ENCODE assay signal across 15 cellular contexts in the genomic region with DNA sequence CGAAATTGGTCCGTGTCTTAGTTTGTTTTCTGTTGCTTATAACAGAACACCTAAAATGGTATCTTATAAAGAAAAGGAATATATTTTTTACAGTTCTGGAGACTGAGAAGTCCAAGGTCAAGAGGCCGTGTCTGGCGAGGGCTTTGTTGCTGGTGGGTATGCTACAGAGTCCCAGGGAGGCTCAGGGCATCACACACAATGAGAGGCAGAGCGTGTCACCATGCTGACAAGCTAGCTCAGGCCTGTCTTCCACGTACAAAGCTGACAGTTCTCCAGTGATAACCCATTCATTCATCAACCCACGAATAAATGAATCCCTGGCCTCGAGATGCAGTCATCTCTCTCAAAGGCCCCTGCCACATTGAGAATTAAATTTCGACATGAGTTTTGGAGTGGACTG. TPM values are rescaled to one million over a fixed set of nuclear protein-coding genes. Genes with fewer than 3 reads are reported as not detected.
A peak's percentile ranks its signal among the peaks of the same experiment; 100 is the strongest.
DNase-seq lines count a peak whose midpoint lies in the region; ATAC-seq, FAIRE-seq and TF ChIP-seq lines count a peak whose summit lies in the region.
"Had no signal": no experiment of that assay in that cellular context is flagged by ENCODE, and none has a peak within 500 bp of the region (broad histone marks: within the 10 kb centered on the region; RNA-seq: fewer than 3 reads in every experiment).

No MANE protein-coding gene starts in this region.

- DNase-seq in A549 (ENCODE audit: low read depth in 1 of 2, low spot score in 1 of 2): no peak
- DNase-seq in PC-9: no peak
- no peak for DNase-seq in left ventricle myocardium inferior
- DNase-seq in amygdala (lab: John Stamatoyannopoulos, UW): no peak
- DNase-seq in ovary: no peak
- DNase-seq: cerebellar nuclear complex, DMS79 treated with DMSO at 0.1 percent for 48 hours, immature natural killer cell, SHP77 treated with DMSO at 0.1 percent for 48 hours had no signal

- WGBS in A549 (ENCODE audit: missing lambda C conversion rate): 66% methylated on average over 9 of the region's 9 CpGs
- 85 to 90% (median 90%) methylated on average over 9 of the region's 9 CpGs for WGBS in ovary, 3 donors

- 0 out of 2 replicates have a peak, but pooled peaks cover 17% of the 10 kb centered on the region for H3F3A ChIP-seq in PC-9 (ENCODE audit: insufficient read depth, low read depth)

- TF ChIP-seq CTCF in A549 (IDR thresholded peaks at IDR 0.05): no peak
- no peak for TF ChIP-seq CTCF in PC-9 (conservative IDR thresholded peaks at IDR 0.05)
- no peak for TF ChIP-seq CTCF in left ventricle myocardium inferior (IDR thresholded peaks at IDR 0.05; ENCODE audit: borderline replicate concordance)
- TF ChIP-seq CTCF in ovary (IDR thresholded peaks at IDR 0.05): no peak

- H3K9me2 ChIP-seq in PC-9 (ENCODE audit: insufficient read depth): no peaks in the 10 kb centered on the region

- CTCF ChIA-PET in A549 (lab: Yijun Ruan, JAX): no interaction called here
- CTCF ChIA-PET in PC-9 (lab: Charles Lee): interaction anchor here (0.5 kb wide), 1 partner anchor 1247 kb away, joined by 4 read pairs; no protein-coding TSS in a partner anchor

- H3K27me3 ChIP-seq in PC-9 (ENCODE audit: insufficient read depth, low read depth) (no peaks in the 10 kb centered on the region), iPS-18a (ENCODE audit: control insufficient read depth, insufficient read depth, low read length) (no peaks in the 10 kb centered on the region), left ventricle myocardium inferior (ENCODE audit: low read depth) (no peaks in the 10 kb centered on the region), ovary (no peaks in the 10 kb centered on the region)
- H3K27me3 ChIP-seq: BLaER1 treated with 17β-estradiol and CSF1 and Interleukin-3, amounts not matched to agents 10 nM and 100 nM had no signal

- H3K27ac ChIP-seq in A549: peak overlapping the region; percentile 64 to 87
- peak overlapping the region; percentile 46 for H3K27ac ChIP-seq in PC-9
- H3K27ac ChIP-seq in iPS-18a (ENCODE audit: low read length): peak overlapping the region; percentile 37
- no peak overlapping the region for H3K27ac ChIP-seq in left ventricle myocardium inferior (replicated peaks)
- H3K27ac ChIP-seq in ovary: no peak overlapping the region
- H3K27ac ChIP-seq: BLaER1 treated with 17β-estradiol and CSF1 and Interleukin-3, amounts not matched to agents 10 nM and 100 nM had no signal

- H3K4me1 ChIP-seq in A549 (peaks cover 19% of the 10 kb centered on the region), PC-9 (replicated peaks; ENCODE audit: insufficient read depth) (peaks cover 15% of the 10 kb centered on the region), iPS-18a (ENCODE audit: control insufficient read depth, low read depth, low read length) (peaks cover 9% of the 10 kb centered on the region), left ventricle myocardium inferior (no peaks in the 10 kb centered on the region), ovary (ENCODE audit: insufficient read depth) (no peaks in the 10 kb centered on the region)
- H3K4me1 ChIP-seq: BLaER1 treated with 17β-estradiol and CSF1 and Interleukin-3, amounts not matched to agents 10 nM and 100 nM had no signal

- H3K9me3 ChIP-seq in A549: no peaks in the 10 kb centered on the region
- no peaks in the 10 kb centered on the region for H3K9me3 ChIP-seq in PC-9 (ENCODE audit: insufficient read depth, low read depth)
- no peaks in the 10 kb centered on the region for H3K9me3 ChIP-seq in iPS-18a (ENCODE audit: control insufficient read depth, low read depth, low read length)
- H3K9me3 ChIP-seq in left ventricle myocardium inferior (replicated peaks): no peaks in the 10 kb centered on the region
- H3K9me3 ChIP-seq in ovary: no peaks in the 10 kb centered on the region
- H3K9me3 ChIP-seq: thoracic aorta had no signal

- ATAC-seq in A549: peak; percentile 36 to 39; a peak in 3 of 6 replicates
- ATAC-seq in GM18517 (IDR thresholded peaks at IDR 0.05; ENCODE audit: unreplicated experiment): peak; percentile 13
- ATAC-seq in GM19395 (IDR thresholded peaks at IDR 0.05; ENCODE audit: unreplicated experiment): no peak

- H3K4me3 ChIP-seq in A549 (no peak overlapping the region), PC-9 (no peak overlapping the region), iPS-18a (ENCODE audit: low read length) (no peak overlapping the region), left ventricle myocardium inferior (no peak overlapping the region), ovary (no peak overlapping the region)
- H3K4me3 ChIP-seq: BLaER1 treated with 17β-estradiol and CSF1 and Interleukin-3, amounts not matched to agents 10 nM and 100 nM; thoracic aorta had no signal

- no peak overlapping the region for H2AFZ ChIP-seq in PC-9

- H3K36me3 ChIP-seq in PC-9 (ENCODE audit: low read depth) (no peaks in the 10 kb centered on the region), iPS-18a (ENCODE audit: control insufficient read depth, low read depth, low read length) (peaks cover 6% of the 10 kb centered on the region), left ventricle myocardium inferior (peaks cover 16% of the 10 kb centered on the region), ovary (no peaks in the 10 kb centered on the region)
- H3K36me3 ChIP-seq: thoracic aorta had no signal

- FAIRE-seq in A549 (lab: Jason Lieb, UNC): no peak
- FAIRE-seq: endometrium had no signal

- BruUV-seq in PC-9 (replicated peaks; lab: Mats Ljungman, UMichigan): TSS peak; percentile 67

- no peak overlapping the region for H3K9ac ChIP-seq in iPS-18a (ENCODE audit: low read length)
- H3K9ac ChIP-seq: BLaER1 treated with 17β-estradiol and CSF1 and Interleukin-3, amounts not matched to agents 10 nM and 100 nM had no signal

- POLR2A ChIA-PET in A549 (lab: Yijun Ruan, JAX) (interaction anchor here (0.6 to 1.0 kb wide), 2 partner anchors 15 to 57 kb away, joined by 3 to 4 read pairs; partner anchors contain the start of gene AEBP2), PC-9 (lab: Charles Lee; ENCODE audit: unreplicated experiment) (interaction anchor here (0.7 kb wide), 1 partner anchor 15 kb away, joined by 4 read pairs; no protein-coding TSS in a partner anchor)

- no peak for TF ChIP-seq POLR2A in A549 (IDR thresholded peaks at IDR 0.05; ENCODE audit: low read length)
- TF ChIP-seq POLR2A in ovary (IDR thresholded peaks at IDR 0.05): no peak

- H4K20me1 ChIP-seq in PC-9 (ENCODE audit: insufficient read depth): no peaks in the 10 kb centered on the region; the same call in 1 of the 2 replicates
- H4K20me1 ChIP-seq: BLaER1 treated with 17β-estradiol and CSF1 and Interleukin-3, amounts not matched to agents 10 nM and 100 nM had no signal

- TF ChIP-seq EP300 in A549 (IDR thresholded peaks at IDR 0.05) (no peak), ovary (IDR thresholded peaks at IDR 0.05) (no peak)

- no peak for TF ChIP-seq RAD21 in A549 (conservative IDR thresholded peaks at IDR 0.05 in 1 of 2, IDR thresholded peaks at IDR 0.05 in 1 of 2)

- H3K4me2 ChIP-seq in A549 (peak overlapping the region; percentile 57), PC-9 (peak overlapping the region; percentile 35; the same call in 1 of the 2 replicates)
- H3K4me2 ChIP-seq: BLaER1 treated with 17β-estradiol and CSF1 and Interleukin-3, amounts not matched to agents 10 nM and 100 nM had no signal

- intact Hi-C loops in PC-9 (cut with micrococcal nuclease; ENCODE audit: unreplicated experiment): loop anchor here (5.0 kb wide), 1 partner anchor 55 kb away; the partner anchor contains the start of gene AEBP2
- intact Hi-C loops in left ventricle myocardium inferior (cut with micrococcal nuclease): no loop called here
- intact Hi-C loops in ovary (cut with DNase I): no loop called here

- H3K79me2 ChIP-seq in PC-9 (ENCODE audit: low read depth): no peaks in the 10 kb centered on the region

TF ChIP-seq in A549, 52 proteins besides CTCF, POLR2A, EP300 and RAD21 (continues in another document):
- TF ChIP-seq FOSB (CRISPR knock-in tag; IDR thresholded peaks at IDR 0.05): no peak
- TF ChIP-seq HDAC2 (IDR thresholded peaks at IDR 0.05): no peak
- no peak for TF ChIP-seq MAX (IDR thresholded peaks at IDR 0.05)
- TF ChIP-seq, protein P1, sequence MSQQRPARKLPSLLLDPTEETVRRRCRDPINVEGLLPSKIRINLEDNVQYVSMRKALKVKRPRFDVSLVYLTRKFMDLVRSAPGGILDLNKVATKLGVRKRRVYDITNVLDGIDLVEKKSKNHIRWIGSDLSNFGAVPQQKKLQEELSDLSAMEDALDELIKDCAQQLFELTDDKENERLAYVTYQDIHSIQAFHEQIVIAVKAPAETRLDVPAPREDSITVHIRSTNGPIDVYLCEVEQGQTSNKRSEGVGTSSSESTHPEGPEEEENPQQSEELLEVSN (IDR thresholded peaks at IDR 0.05; ENCODE audit: borderline replicate concordance, low read depth): no peak
- no peak for TF ChIP-seq TP53 (CRISPR knock-in tag; IDR thresholded peaks at IDR 0.05)
- no peak for TF ChIP-seq MAFK (IDR thresholded peaks at IDR 0.05; ENCODE audit: partially characterized antibody)
- no peak for TF ChIP-seq CEBPB (IDR thresholded peaks at IDR 0.05)
- no peak for TF ChIP-seq HOXB13 (CRISPR knock-in tag; IDR thresholded peaks at IDR 0.05; ENCODE audit: low read depth)
- TF ChIP-seq KDM1A (IDR thresholded peaks at IDR 0.05; ENCODE audit: low read depth): no peak
- no peak for TF ChIP-seq ELK1 (IDR thresholded peaks at IDR 0.05; ENCODE audit: low read depth, low read length)
- TF ChIP-seq CBX2 (IDR thresholded peaks at IDR 0.05; ENCODE audit: borderline replicate concordance, low read depth): no peak
- TF ChIP-seq HOXB5 (CRISPR knock-in tag; IDR thresholded peaks at IDR 0.05): no peak

RNA-seq across cellular contexts. Expression of gene AEBP2, which starts 56.7 kb away (rescaled TPM):
- 23.5 and 34.5 TPM in 2 replicates for polyA plus RNA-seq in A549 (2011; rRNA removed)
- 7.8 and 9.9 TPM in 2 replicates for polyA plus RNA-seq in A549 (2012; cell fraction: cytosol; rRNA removed)
- 2.6 and 5.3 TPM in 2 replicates for polyA plus RNA-seq in A549 (2012; cell fraction: nucleus; rRNA removed)
- 27.3 to 28.8 TPM (median 28.0 TPM) in 3 replicates for polyA plus RNA-seq in A549 (2017; fragmentation: RNase III; extraction: RNeasy Plus Mini Kit Qiagen cat#74134 plus additional on column Dnase treatment)
- 21.6 and 22.2 TPM in 2 replicates for polyA minus RNA-seq in A549 (2011; rRNA and poly(A)+ RNA removed)
- total RNA-seq in PC-9 (2021): 37.2 and 50.3 TPM in 2 replicates
- 22.8 TPM for total RNA-seq in left ventricle myocardium inferior
- 10 to 100 TPM; 27.9 to 62.4 (median 51.6) TPM for total RNA-seq in ovary
- 10 to 100 TPM; 22.4 to 33.7 TPM for polyA plus RNA-seq in ovary

Comparison
In these comparisons a context has a peak if more than half of its experiments do, and no peak if none do; other contexts are left out.
1. H3K27ac ChIP-seq: peak in A549 (2 of 2), PC-9 (single experiment) and iPS-18a (single experiment); none in left ventricle myocardium inferior (single experiment) and ovary (0 of 2).